ENCODE assay signal across 8 cellular contexts in the genomic region with DNA sequence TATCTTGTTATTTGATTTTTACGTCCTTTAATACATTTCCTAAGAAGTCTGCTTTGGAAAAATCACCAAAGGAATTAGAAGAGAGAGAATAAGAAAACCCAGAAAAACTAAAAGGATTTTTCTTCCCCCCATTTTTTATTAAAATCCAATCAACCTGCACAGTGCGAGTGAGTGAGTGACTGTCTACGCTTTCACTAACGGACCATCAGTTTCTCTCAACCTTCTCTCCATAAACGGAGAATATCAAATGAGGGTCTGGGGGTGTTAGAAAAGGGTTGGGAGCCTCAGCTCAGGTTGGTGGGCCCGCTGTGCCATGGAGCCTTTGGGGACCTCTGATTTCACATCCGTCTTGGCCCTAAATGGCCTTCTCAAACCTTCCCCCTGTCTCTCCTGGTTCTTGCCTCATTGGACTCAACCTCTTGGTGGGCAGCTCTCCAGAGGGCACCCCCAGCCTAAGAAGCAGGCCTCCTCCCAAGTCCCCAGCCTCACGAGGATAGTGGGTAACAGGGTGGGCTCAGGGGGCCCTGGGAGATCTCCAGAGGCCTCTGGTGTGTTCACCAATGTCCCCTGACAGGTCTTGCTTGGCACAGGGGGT. TPM values are rescaled to one million over a fixed set of nuclear protein-coding genes. Genes with fewer than 3 reads are reported as not detected.
DNase-seq lines count a peak whose midpoint lies in the region; ATAC-seq and TF ChIP-seq lines count a peak whose summit lies in the region.

No MANE protein-coding gene starts in this region.

- H3K4me1 Mint-ChIP-seq in activated CD4-positive, alpha-beta memory T cell treated with anti-CD3 and anti-CD28 coated beads for 36 hours (ENCODE audit: low read depth) = no peaks in the 10 kb centered on the region
- no peaks in the 10 kb centered on the region for H3K4me1 Mint-ChIP-seq in activated CD4-positive, alpha-beta memory T cell treated with anti-CD3 and anti-CD28 coated beads, Interleukin-2, amount 10 ng/mL, durations not matched to agents 7 days and 5 days
- H3K4me1 Mint-ChIP-seq in T-cell = peaks cover 0 to 6% (median 4%) of the 10 kb centered on the region in 3 donors
- peaks cover 0 to 5% of the 10 kb centered on the region in 2 donors for H3K4me1 Mint-ChIP-seq in stimulated activated naive B cell treated with anti-CD40 and anti-IgM and Interleukin-4, amounts not matched to agents 10 μg/mL and 1 μg/mL and 100 μg/mL, for 72 hours

- no peak for ATAC-seq in T-cell (replicated peaks in 1 of 4)
- no peak for ATAC-seq in stimulated activated naive B cell treated with anti-CD40 and anti-IgM and Interleukin-4, amounts not matched to agents 10 μg/mL and 1 μg/mL and 100 μg/mL, for 72 hours (replicated peaks)
- ATAC-seq in omental fat pad (ENCODE audit: low FRiP score) = no peak
- no peak for ATAC-seq in HG02970 (IDR thresholded peaks at IDR 0.05; ENCODE audit: low FRiP score, unreplicated experiment)

- no peak overlapping the region for H3K27ac Mint-ChIP-seq in activated CD4-positive, alpha-beta memory T cell treated with anti-CD3 and anti-CD28 coated beads for 36 hours
- no peak overlapping the region for H3K27ac Mint-ChIP-seq in activated CD4-positive, alpha-beta memory T cell treated with anti-CD3 and anti-CD28 coated beads, Interleukin-2, amount 10 ng/mL, durations not matched to agents 7 days and 5 days
- no peak overlapping the region for H3K27ac Mint-ChIP-seq in T-cell
- H3K27ac Mint-ChIP-seq in stimulated activated naive B cell treated with anti-CD40 and anti-IgM and Interleukin-4, amounts not matched to agents 10 μg/mL and 1 μg/mL and 100 μg/mL, for 72 hours = no peak overlapping the region

- intact Hi-C loops in activated CD4-positive, alpha-beta memory T cell treated with anti-CD3 and anti-CD28 coated beads for 36 hours (cut with micrococcal nuclease) = no loop called here
- intact Hi-C loops in colonic mucosa (cut with DNase I) = no loop called here

- peaks cover 39% of the 10 kb centered on the region for H3K27me3 Mint-ChIP-seq in activated CD4-positive, alpha-beta memory T cell treated with anti-CD3 and anti-CD28 coated beads for 36 hours
- H3K27me3 Mint-ChIP-seq in activated CD4-positive, alpha-beta memory T cell treated with anti-CD3 and anti-CD28 coated beads, Interleukin-2, amount 10 ng/mL, durations not matched to agents 7 days and 5 days = peaks cover 42% of the 10 kb centered on the region
- peaks cover 37 to 50% of the 10 kb centered on the region in 2 donors for H3K27me3 Mint-ChIP-seq in T-cell
- peaks cover 36 to 55% of the 10 kb centered on the region in 2 donors for H3K27me3 Mint-ChIP-seq in stimulated activated naive B cell treated with anti-CD40 and anti-IgM and Interleukin-4, amounts not matched to agents 10 μg/mL and 1 μg/mL and 100 μg/mL, for 72 hours

- H3K9me3 Mint-ChIP-seq in activated CD4-positive, alpha-beta memory T cell treated with anti-CD3 and anti-CD28 coated beads for 36 hours = no peaks in the 10 kb centered on the region
- H3K9me3 Mint-ChIP-seq in activated CD4-positive, alpha-beta memory T cell treated with anti-CD3 and anti-CD28 coated beads, Interleukin-2, amount 10 ng/mL, durations not matched to agents 7 days and 5 days = no peaks in the 10 kb centered on the region
- H3K9me3 Mint-ChIP-seq in T-cell = no peaks in the 10 kb centered on the region
- no peaks in the 10 kb centered on the region for H3K9me3 Mint-ChIP-seq in stimulated activated naive B cell treated with anti-CD40 and anti-IgM and Interleukin-4, amounts not matched to agents 10 μg/mL and 1 μg/mL and 100 μg/mL, for 72 hours

- peak overlapping the region; percentile 16 for H3K4me3 Mint-ChIP-seq in activated CD4-positive, alpha-beta memory T cell treated with anti-CD3 and anti-CD28 coated beads for 36 hours
- H3K4me3 Mint-ChIP-seq in activated CD4-positive, alpha-beta memory T cell treated with anti-CD3 and anti-CD28 coated beads, Interleukin-2, amount 10 ng/mL, durations not matched to agents 7 days and 5 days = no peak overlapping the region
- peak overlapping the region; percentile 29 to 59 (median 37) for H3K4me3 Mint-ChIP-seq in T-cell
- H3K4me3 Mint-ChIP-seq in stimulated activated naive B cell treated with anti-CD40 and anti-IgM and Interleukin-4, amounts not matched to agents 10 μg/mL and 1 μg/mL and 100 μg/mL, for 72 hours = peak overlapping the region; percentile 66 to 74

- POLR2A ChIA-PET in activated CD4-positive, alpha-beta memory T cell treated with anti-CD3 and anti-CD28 coated beads for 36 hours (lab: Charles Lee) = no interaction called here
- POLR2A ChIA-PET in activated CD4-positive, alpha-beta memory T cell treated with anti-CD3 and anti-CD28 coated beads, Interleukin-2, amount 10 ng/mL, durations not matched to agents 7 days and 5 days (lab: Charles Lee) = no interaction called here
- POLR2A ChIA-PET in T-cell (lab: Charles Lee) = no interaction called here

- no peak overlapping the region for H3K27ac ChIP-seq in iPS-18a (ENCODE audit: low read length)
- H3K27ac ChIP-seq in colonic mucosa = no peak overlapping the region

- no peak overlapping the region for H3K9ac ChIP-seq in iPS-18a (ENCODE audit: low read length)
- H3K9ac ChIP-seq in colonic mucosa (ENCODE audit: low read depth in 2 of 2, low read length in 2 of 2) = no peak overlapping the region

- H3K36me3 Mint-ChIP-seq in activated CD4-positive, alpha-beta memory T cell treated with anti-CD3 and anti-CD28 coated beads for 36 hours = no peaks in the 10 kb centered on the region
- H3K36me3 Mint-ChIP-seq in activated CD4-positive, alpha-beta memory T cell treated with anti-CD3 and anti-CD28 coated beads, Interleukin-2, amount 10 ng/mL, durations not matched to agents 7 days and 5 days (ENCODE audit: low read depth) = no peaks in the 10 kb centered on the region
- no peaks in the 10 kb centered on the region for H3K36me3 Mint-ChIP-seq in T-cell
- no peaks in the 10 kb centered on the region for H3K36me3 Mint-ChIP-seq in stimulated activated naive B cell treated with anti-CD40 and anti-IgM and Interleukin-4, amounts not matched to agents 10 μg/mL and 1 μg/mL and 100 μg/mL, for 72 hours

- H3K4me3 ChIP-seq in iPS-18a (ENCODE audit: low read length) (peak overlapping the region; percentile 18), colonic mucosa (no peak overlapping the region)

- no peak for TF ChIP-seq CTCF in omental fat pad (IDR thresholded peaks at IDR 0.05)
- no peak for TF ChIP-seq CTCF in colonic mucosa (IDR thresholded peaks at IDR 0.05)

- H3K9me3 ChIP-seq in iPS-18a (ENCODE audit: control insufficient read depth, low read depth, low read length) = no peaks in the 10 kb centered on the region
- no peaks in the 10 kb centered on the region for H3K9me3 ChIP-seq in colonic mucosa

- H3K4me1 ChIP-seq in iPS-18a (ENCODE audit: control insufficient read depth, low read depth, low read length) = no peaks in the 10 kb centered on the region
- H3K4me1 ChIP-seq in colonic mucosa = no peaks in the 10 kb centered on the region

- no peaks in the 10 kb centered on the region for H3K36me3 ChIP-seq in iPS-18a (ENCODE audit: control insufficient read depth, low read depth, low read length)
- no peaks in the 10 kb centered on the region for H3K36me3 ChIP-seq in colonic mucosa

- CTCF ChIA-PET in activated CD4-positive, alpha-beta memory T cell treated with anti-CD3 and anti-CD28 coated beads for 36 hours (lab: Charles Lee) = interaction anchor here (0.9 kb wide), 1 partner anchor 53 kb away, joined by 3 read pairs; no protein-coding TSS in a partner anchor
- CTCF ChIA-PET in activated CD4-positive, alpha-beta memory T cell treated with anti-CD3 and anti-CD28 coated beads, Interleukin-2, amount 10 ng/mL, durations not matched to agents 7 days and 5 days (lab: Charles Lee) = no interaction called here
- CTCF ChIA-PET in T-cell (lab: Charles Lee) = no interaction called here

- no peak for DNase-seq in activated CD4-positive, alpha-beta memory T cell treated with anti-CD3 and anti-CD28 coated beads for 36 hours
- DNase-seq in activated CD4-positive, alpha-beta memory T cell treated with anti-CD3 and anti-CD28 coated beads, Interleukin-2, amount 10 ng/mL, durations not matched to agents 7 days and 5 days = no peak
- DNase-seq in T-cell = no peak
- no peak for DNase-seq in stimulated activated naive B cell treated with anti-CD40 and anti-IgM and Interleukin-4, amounts not matched to agents 10 μg/mL and 1 μg/mL and 100 μg/mL, for 72 hours
- no peak for DNase-seq in omental fat pad (ENCODE audit: low spot score)
- DNase-seq in colonic mucosa = no peak

- H3K27me3 ChIP-seq in iPS-18a (ENCODE audit: control insufficient read depth, insufficient read depth, low read length) (peaks cover 17% of the 10 kb centered on the region), colonic mucosa (no peaks in the 10 kb centered on the region)

RNA-seq across cellular contexts. Expression of a gene that starts 0.8 kb away (rescaled TPM):
- total RNA-seq in activated CD4-positive, alpha-beta memory T cell treated with anti-CD3 and anti-CD28 coated beads for 36 hours = under 1 TPM; 0.19 to 0.22 TPM
- total RNA-seq in activated CD4-positive, alpha-beta memory T cell treated with anti-CD3 and anti-CD28 coated beads, Interleukin-2, amount 10 ng/mL, durations not matched to agents 7 days and 5 days = not detected
- total RNA-seq in T-cell (under 1 TPM in 3 of 5 donors, not detected in 2; 0.13 to 0.55 (median 0.19) TPM), omental fat pad (10 to 100 TPM; 19.1 to 61.8 (median 28.3) TPM), colonic mucosa (10 to 100 TPM; 14.6 to 16.5 TPM)

RNA-seq across cellular contexts. Expression of a gene that starts 32.3 kb away (rescaled TPM):
- total RNA-seq in activated CD4-positive, alpha-beta memory T cell treated with anti-CD3 and anti-CD28 coated beads for 36 hours = not detected
- not detected for total RNA-seq in activated CD4-positive, alpha-beta memory T cell treated with anti-CD3 and anti-CD28 coated beads, Interleukin-2, amount 10 ng/mL, durations not matched to agents 7 days and 5 days
- total RNA-seq in T-cell (not detected), omental fat pad (100 to 1,000 TPM in 1 of 4 donors, 10 to 100 TPM in 3; 12.9 to 150 (median 33.1) TPM), colonic mucosa (not detected)

Comparison
In these comparisons a context has a peak if more than half of its experiments do, and no peak if none do; other contexts are left out.
1. RNA of a gene that starts 0.8 kb away (total RNA-seq): 19.1 to 61.8 TPM in omental fat pad and 14.6 to 16.5 TPM in colonic mucosa; 0.19 to 0.22 TPM in activated CD4-positive, alpha-beta memory T cell treated with anti-CD3 and anti-CD28 coated beads for 36 hours, 0.13 to 0.55 TPM in T-cell and not detected in activated CD4-positive, alpha-beta memory T cell treated with anti-CD3 and anti-CD28 coated beads, Interleukin-2, amount 10 ng/mL, durations not matched to agents 7 days and 5 days; every median in the first group is over 10 times any median in the second.
2. RNA of a gene that starts 32.3 kb away (total RNA-seq): 12.9 to 150 TPM in omental fat pad; not detected in colonic mucosa, not detected in activated CD4-positive, alpha-beta memory T cell treated with anti-CD3 and anti-CD28 coated beads for 36 hours, not detected in activated CD4-positive, alpha-beta memory T cell treated with anti-CD3 and anti-CD28 coated beads, Interleukin-2, amount 10 ng/mL, durations not matched to agents 7 days and 5 days and not detected in T-cell; every median in the first group is over 10 times any median in the second.